8 cellular contexts compared by ENCODE assay signal in the genomic region with DNA sequence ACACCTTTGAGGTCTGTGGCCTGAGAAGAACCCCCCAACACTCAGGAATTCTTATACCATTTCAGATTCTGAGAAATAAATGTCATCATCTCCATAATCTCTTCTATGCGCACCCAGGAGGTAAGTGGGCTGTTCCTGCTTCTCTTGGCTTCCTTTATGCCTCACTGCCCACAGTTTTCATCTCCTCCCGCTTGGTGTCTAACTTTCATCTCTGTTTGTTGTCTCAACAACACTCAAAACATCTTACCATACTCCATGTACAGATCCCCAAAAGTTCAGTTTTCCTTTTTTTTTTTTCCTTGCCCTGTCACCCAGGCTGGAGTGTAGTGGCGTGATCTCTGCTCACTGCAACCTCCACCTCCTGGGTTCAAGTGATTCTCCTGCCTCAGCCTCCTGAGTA.
"Had no signal": no experiment of that assay in that cellular context is flagged by ENCODE, and none has a peak within 500 bp of the region (broad histone marks: within the 10 kb centered on the region; RNA-seq: fewer than 3 reads in every experiment).

No MANE protein-coding gene starts in this region.

- H3K27ac ChIP-seq: HL-60, KMS-11 had no signal

- FAIRE-seq: HTR-8/SVneo, K562 had no signal

- DNase-seq: IMR-90, KBM-7, KG1 had no signal

- H3K4me2 ChIP-seq: KMS-11 had no signal

- H3K4me3 ChIP-seq: K562 had no signal

- H3K27ac Mint-ChIP-seq: IgD-negative memory B cell had no signal

- H3K4me3 Mint-ChIP-seq: IgD-negative memory B cell had no signal

- ATAC-seq: K562 had no signal

- H3K9ac ChIP-seq: KMS-11 had no signal
